In the genomic region with DNA sequence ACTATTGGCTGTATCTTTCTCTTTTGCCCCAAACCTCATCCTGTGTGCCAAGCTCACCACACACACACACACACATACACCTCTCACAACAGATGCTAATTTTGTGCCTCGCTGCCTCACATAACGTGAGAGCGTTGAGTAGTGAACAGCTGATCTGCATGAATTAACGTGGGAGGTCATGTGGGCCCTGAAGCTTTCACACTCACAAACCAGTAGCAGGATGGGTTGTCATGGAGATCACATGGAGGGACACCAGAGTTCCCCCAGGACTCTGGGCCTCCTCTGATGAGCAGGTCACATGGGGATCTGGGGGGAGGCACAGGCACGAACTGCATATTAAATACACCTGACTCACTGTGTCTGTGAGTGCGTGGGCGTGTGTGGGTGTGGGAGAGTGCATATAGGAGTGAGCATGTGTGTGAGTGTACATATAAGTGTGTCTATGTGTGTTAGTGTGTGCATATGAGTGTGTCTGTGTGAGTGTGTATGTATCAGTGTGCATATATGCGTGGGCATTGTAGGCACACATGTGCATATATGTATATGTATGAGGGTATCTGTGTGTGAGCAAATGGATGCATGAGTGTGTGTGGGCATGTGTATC, we compare ENCODE assay signal across 1 cellular context.
TF ChIP-seq lines count a peak whose summit lies in the region.

No MANE protein-coding gene starts in this region.

TF ChIP-seq in HepG2, 621 proteins besides CTCF, POLR2A, EP300 and RAD21 (continued from another document):
- TF ChIP-seq, protein P1, sequence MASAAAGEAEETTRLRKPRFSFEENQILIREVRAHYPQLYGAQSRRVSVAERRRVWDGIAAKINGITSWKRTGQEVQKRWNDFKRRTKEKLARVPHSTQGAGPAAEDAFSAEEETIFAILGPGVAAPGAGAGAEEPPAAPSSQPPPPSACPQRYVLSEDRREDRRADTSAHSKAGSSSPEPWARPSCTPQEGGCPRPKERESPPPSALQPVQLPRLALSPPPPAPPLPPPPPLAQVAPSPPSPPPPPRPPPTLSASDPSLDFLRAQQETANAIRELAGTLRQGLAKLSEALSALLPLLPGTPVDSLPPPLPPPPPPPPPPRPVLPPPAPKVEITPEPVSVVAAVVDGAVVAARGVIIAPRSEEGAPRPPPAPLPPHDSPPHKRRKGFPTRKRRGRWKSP (CRISPR knock-in tag; IDR thresholded peaks at IDR 0.05), result no peak
